ENCODE assay signal across 3 cellular contexts in genomic region chr10:73922007-73922863, GRCh38.
TF ChIP-seq lines count a peak whose summit lies in the region.

No MANE protein-coding gene starts in this region.

TF ChIP-seq in GM12891, 5 proteins besides CTCF, POLR2A, EP300 and RAD21 (continued from another document):
- no peak for TF ChIP-seq PAX5 (IDR thresholded peaks at IDR 0.05; ENCODE audit: insufficient read depth, low read length, severe bottlenecking)
- TF ChIP-seq TAF1 (IDR thresholded peaks at IDR 0.05; ENCODE audit: low read depth, low read length), result no peak
- no peak for TF ChIP-seq POU2F2 (IDR thresholded peaks at IDR 0.05; ENCODE audit: low read depth, low read length)

TF ChIP-seq in WTC11, 78 proteins besides CTCF, POLR2A, EP300 and RAD21:
- no peak for TF ChIP-seq AR (CRISPR knock-in tag; IDR thresholded peaks at IDR 0.05)
- TF ChIP-seq ESRRA (CRISPR knock-in tag; IDR thresholded peaks at IDR 0.05; ENCODE audit: borderline replicate concordance), result no peak
- no peak for TF ChIP-seq ATF1 (CRISPR knock-in tag; IDR thresholded peaks at IDR 0.05)
- no peak for TF ChIP-seq ELF4 (CRISPR knock-in tag; IDR thresholded peaks at IDR 0.05; ENCODE audit: low read depth)
- TF ChIP-seq ZNF512 (CRISPR knock-in tag; IDR thresholded peaks at IDR 0.05; ENCODE audit: borderline replicate concordance), result no peak
- no peak for TF ChIP-seq FOXP1 (CRISPR knock-in tag; IDR thresholded peaks at IDR 0.05; ENCODE audit: borderline replicate concordance)
- TF ChIP-seq ZNF138 (CRISPR knock-in tag; conservative IDR thresholded peaks at IDR 0.05), result no peak
- no peak for TF ChIP-seq ZNF121 (CRISPR knock-in tag; IDR thresholded peaks at IDR 0.05)
- no peak for TF ChIP-seq USF2 (CRISPR knock-in tag; IDR thresholded peaks at IDR 0.05)
- TF ChIP-seq GABPB1 (CRISPR knock-in tag; IDR thresholded peaks at IDR 0.05), result no peak
- no peak for TF ChIP-seq PREB (CRISPR knock-in tag; IDR thresholded peaks at IDR 0.05; ENCODE audit: borderline replicate concordance)
- TF ChIP-seq OVOL2 (CRISPR knock-in tag; IDR thresholded peaks at IDR 0.05; ENCODE audit: borderline replicate concordance), result no peak
- TF ChIP-seq TEAD1 (CRISPR knock-in tag; IDR thresholded peaks at IDR 0.05), result no peak
- no peak for TF ChIP-seq ZBTB21 (CRISPR knock-in tag; IDR thresholded peaks at IDR 0.05; ENCODE audit: borderline replicate concordance)
- TF ChIP-seq, protein P1, sequence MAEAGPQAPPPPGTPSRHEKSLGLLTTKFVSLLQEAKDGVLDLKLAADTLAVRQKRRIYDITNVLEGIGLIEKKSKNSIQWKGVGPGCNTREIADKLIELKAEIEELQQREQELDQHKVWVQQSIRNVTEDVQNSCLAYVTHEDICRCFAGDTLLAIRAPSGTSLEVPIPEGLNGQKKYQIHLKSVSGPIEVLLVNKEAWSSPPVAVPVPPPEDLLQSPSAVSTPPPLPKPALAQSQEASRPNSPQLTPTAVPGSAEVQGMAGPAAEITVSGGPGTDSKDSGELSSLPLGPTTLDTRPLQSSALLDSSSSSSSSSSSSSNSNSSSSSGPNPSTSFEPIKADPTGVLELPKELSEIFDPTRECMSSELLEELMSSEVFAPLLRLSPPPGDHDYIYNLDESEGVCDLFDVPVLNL (CRISPR knock-in tag; IDR thresholded peaks at IDR 0.05; ENCODE audit: borderline replicate concordance, low read depth), result no peak
- TF ChIP-seq ATF2 (CRISPR knock-in tag; IDR thresholded peaks at IDR 0.05; ENCODE audit: borderline replicate concordance, low read depth), result no peak
- no peak for TF ChIP-seq NR2C2 (CRISPR knock-in tag; IDR thresholded peaks at IDR 0.05)

TF ChIP-seq in H1, 55 proteins besides CTCF, POLR2A, EP300 and RAD21 (continued from another document):
- TF ChIP-seq USF2 (IDR thresholded peaks at IDR 0.05; ENCODE audit: low read length), result no peak
- TF ChIP-seq SIRT6 (IDR thresholded peaks at IDR 0.05; ENCODE audit: low read length), result no peak
- no peak for TF ChIP-seq SIX5 (IDR thresholded peaks at IDR 0.05; ENCODE audit: low read depth, low read length)
- no peak for TF ChIP-seq RBBP5 (IDR thresholded peaks at IDR 0.05; ENCODE audit: borderline replicate concordance, low read depth, low read length)
- TF ChIP-seq PHF8 (conservative IDR thresholded peaks at IDR 0.05; ENCODE audit: low read depth, low read length), result no peak
- TF ChIP-seq ASH2L (IDR thresholded peaks at IDR 0.05; ENCODE audit: low read length), result no peak
- TF ChIP-seq CREB1 (IDR thresholded peaks at IDR 0.05), result no peak
- no peak for TF ChIP-seq EGR1 (IDR thresholded peaks at IDR 0.05; ENCODE audit: borderline replicate concordance, low read depth, low read length)
- no peak for TF ChIP-seq ZNF274 (IDR thresholded peaks at IDR 0.05; ENCODE audit: borderline replicate concordance, extremely low read depth, low read length)
- TF ChIP-seq BCL11A (IDR thresholded peaks at IDR 0.05; ENCODE audit: low read depth in 2 of 2, low read length in 2 of 2), result no peak
- TF ChIP-seq SP4 (IDR thresholded peaks at IDR 0.05; ENCODE audit: low read length), result no peak
- TF ChIP-seq YY1 (IDR thresholded peaks at IDR 0.05; ENCODE audit: low read depth, low read length), result no peak
- no peak for TF ChIP-seq CHD7 (IDR thresholded peaks at IDR 0.05; ENCODE audit: insufficient replicate concordance, low read length)
- TF ChIP-seq MAX (IDR thresholded peaks at IDR 0.05), result no peak
- TF ChIP-seq, protein P2, sequence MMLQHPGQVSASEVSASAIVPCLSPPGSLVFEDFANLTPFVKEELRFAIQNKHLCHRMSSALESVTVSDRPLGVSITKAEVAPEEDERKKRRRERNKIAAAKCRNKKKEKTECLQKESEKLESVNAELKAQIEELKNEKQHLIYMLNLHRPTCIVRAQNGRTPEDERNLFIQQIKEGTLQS (IDR thresholded peaks at IDR 0.05; ENCODE audit: insufficient read depth, low read depth, low read length), result no peak
- no peak for TF ChIP-seq FOSL1 (IDR thresholded peaks at IDR 0.05; ENCODE audit: insufficient read depth, low read depth, low read length)
